1 cellular context compared by ENCODE assay signal in genomic region chr1:83615379-83615778, GRCh38.
TF ChIP-seq lines count a peak whose summit lies in the region.

No MANE protein-coding gene starts in this region.

TF ChIP-seq in GM23338, 12 proteins besides CTCF, POLR2A, EP300 and RAD21 (continued from another document):
- TF ChIP-seq ETS1 (IDR thresholded peaks at IDR 0.05) (no peak), EZH2phosphoT487 (IDR thresholded peaks at IDR 0.05; ENCODE audit: unreplicated experiment) (no peak), ZNF114 (CRISPR knock-in tag; IDR thresholded peaks at IDR 0.05) (no peak), JUNB (IDR thresholded peaks at IDR 0.05; ENCODE audit: unreplicated experiment) (no peak), CREB1 (CRISPR knock-in tag; IDR thresholded peaks at IDR 0.05; ENCODE audit: low read depth) (no peak), NANOG (IDR thresholded peaks at IDR 0.05; ENCODE audit: borderline replicate concordance) (no peak)
- TF ChIP-seq, protein P1, sequence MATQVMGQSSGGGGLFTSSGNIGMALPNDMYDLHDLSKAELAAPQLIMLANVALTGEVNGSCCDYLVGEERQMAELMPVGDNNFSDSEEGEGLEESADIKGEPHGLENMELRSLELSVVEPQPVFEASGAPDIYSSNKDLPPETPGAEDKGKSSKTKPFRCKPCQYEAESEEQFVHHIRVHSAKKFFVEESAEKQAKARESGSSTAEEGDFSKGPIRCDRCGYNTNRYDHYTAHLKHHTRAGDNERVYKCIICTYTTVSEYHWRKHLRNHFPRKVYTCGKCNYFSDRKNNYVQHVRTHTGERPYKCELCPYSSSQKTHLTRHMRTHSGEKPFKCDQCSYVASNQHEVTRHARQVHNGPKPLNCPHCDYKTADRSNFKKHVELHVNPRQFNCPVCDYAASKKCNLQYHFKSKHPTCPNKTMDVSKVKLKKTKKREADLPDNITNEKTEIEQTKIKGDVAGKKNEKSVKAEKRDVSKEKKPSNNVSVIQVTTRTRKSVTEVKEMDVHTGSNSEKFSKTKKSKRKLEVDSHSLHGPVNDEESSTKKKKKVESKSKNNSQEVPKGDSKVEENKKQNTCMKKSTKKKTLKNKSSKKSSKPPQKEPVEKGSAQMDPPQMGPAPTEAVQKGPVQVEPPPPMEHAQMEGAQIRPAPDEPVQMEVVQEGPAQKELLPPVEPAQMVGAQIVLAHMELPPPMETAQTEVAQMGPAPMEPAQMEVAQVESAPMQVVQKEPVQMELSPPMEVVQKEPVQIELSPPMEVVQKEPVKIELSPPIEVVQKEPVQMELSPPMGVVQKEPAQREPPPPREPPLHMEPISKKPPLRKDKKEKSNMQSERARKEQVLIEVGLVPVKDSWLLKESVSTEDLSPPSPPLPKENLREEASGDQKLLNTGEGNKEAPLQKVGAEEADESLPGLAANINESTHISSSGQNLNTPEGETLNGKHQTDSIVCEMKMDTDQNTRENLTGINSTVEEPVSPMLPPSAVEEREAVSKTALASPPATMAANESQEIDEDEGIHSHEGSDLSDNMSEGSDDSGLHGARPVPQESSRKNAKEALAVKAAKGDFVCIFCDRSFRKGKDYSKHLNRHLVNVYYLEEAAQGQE (IDR thresholded peaks at IDR 0.05; ENCODE audit: unreplicated experiment) = no peak
- TF ChIP-seq, protein P2, sequence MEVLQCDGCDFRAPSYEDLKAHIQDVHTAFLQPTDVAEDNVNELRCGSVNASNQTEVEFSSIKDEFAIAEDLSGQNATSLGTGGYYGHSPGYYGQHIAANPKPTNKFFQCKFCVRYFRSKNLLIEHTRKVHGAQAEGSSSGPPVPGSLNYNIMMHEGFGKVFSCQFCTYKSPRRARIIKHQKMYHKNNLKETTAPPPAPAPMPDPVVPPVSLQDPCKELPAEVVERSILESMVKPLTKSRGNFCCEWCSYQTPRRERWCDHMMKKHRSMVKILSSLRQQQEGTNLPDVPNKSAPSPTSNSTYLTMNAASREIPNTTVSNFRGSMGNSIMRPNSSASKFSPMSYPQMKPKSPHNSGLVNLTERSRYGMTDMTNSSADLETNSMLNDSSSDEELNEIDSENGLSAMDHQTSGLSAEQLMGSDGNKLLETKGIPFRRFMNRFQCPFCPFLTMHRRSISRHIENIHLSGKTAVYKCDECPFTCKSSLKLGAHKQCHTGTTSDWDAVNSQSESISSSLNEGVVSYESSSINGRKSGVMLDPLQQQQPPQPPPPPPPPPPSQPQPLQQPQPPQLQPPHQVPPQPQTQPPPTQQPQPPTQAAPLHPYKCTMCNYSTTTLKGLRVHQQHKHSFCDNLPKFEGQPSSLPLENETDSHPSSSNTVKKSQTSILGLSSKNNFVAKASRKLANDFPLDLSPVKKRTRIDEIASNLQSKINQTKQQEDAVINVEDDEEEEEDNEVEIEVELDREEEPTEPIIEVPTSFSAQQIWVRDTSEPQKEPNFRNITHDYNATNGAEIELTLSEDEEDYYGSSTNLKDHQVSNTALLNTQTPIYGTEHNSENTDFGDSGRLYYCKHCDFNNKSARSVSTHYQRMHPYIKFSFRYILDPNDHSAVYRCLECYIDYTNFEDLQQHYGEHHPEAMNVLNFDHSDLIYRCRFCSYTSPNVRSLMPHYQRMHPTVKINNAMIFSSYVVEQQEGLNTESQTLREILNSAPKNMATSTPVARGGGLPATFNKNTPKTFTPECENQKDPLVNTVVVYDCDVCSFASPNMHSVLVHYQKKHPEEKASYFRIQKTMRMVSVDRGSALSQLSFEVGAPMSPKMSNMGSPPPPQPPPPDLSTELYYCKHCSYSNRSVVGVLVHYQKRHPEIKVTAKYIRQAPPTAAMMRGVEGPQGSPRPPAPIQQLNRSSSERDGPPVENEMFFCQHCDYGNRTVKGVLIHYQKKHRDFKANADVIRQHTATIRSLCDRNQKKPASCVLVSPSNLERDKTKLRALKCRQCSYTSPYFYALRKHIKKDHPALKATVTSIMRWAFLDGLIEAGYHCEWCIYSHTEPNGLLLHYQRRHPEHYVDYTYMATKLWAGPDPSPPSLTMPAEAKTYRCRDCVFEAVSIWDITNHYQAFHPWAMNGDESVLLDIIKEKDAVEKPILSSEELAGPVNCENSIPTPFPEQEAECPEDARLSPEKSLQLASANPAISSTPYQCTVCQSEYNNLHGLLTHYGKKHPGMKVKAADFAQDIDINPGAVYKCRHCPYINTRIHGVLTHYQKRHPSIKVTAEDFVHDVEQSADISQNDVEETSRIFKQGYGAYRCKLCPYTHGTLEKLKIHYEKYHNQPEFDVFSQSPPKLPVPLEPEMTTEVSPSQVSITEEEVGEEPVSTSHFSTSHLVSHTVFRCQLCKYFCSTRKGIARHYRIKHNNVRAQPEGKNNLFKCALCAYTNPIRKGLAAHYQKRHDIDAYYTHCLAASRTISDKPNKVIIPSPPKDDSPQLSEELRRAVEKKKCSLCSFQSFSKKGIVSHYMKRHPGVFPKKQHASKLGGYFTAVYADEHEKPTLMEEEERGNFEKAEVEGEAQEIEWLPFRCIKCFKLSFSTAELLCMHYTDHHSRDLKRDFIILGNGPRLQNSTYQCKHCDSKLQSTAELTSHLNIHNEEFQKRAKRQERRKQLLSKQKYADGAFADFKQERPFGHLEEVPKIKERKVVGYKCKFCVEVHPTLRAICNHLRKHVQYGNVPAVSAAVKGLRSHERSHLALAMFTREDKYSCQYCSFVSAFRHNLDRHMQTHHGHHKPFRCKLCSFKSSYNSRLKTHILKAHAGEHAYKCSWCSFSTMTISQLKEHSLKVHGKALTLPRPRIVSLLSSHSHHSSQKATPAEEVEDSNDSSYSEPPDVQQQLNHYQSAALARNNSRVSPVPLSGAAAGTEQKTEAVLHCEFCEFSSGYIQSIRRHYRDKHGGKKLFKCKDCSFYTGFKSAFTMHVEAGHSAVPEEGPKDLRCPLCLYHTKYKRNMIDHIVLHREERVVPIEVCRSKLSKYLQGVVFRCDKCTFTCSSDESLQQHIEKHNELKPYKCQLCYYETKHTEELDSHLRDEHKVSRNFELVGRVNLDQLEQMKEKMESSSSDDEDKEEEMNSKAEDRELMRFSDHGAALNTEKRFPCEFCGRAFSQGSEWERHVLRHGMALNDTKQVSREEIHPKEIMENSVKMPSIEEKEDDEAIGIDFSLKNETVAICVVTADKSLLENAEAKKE (CRISPR knock-in tag; IDR thresholded peaks at IDR 0.05) = no peak
